28 cellular contexts compared by ENCODE assay signal in genomic region chr15:83709813-83710212, GRCh38. TPM values are rescaled to one million over a fixed set of nuclear protein-coding genes. Genes with fewer than 3 reads are reported as not detected.
"Had no signal": no experiment of that assay in that cellular context is flagged by ENCODE, and none has a peak within 500 bp of the region (broad histone marks: within the 10 kb centered on the region; RNA-seq: fewer than 3 reads in every experiment).

No MANE protein-coding gene starts in this region.

- H3K9me3 ChIP-seq: left lung, lower lobe of right lung, neutrophil, ovary, right atrium auricular region, stomach, testis, thyroid gland, transverse colon, upper lobe of left lung, vagina had no signal

- DNase-seq: hypothalamus; immature natural killer cell; kidney; left colon; left lung; lower lobe of right lung; mesenchymal stem cell; naive thymus-derived CD8-positive, alpha-beta T cell; nephron progenitor cell; occipital lobe; ovary; small intestine; stimulated activated CD4-positive, alpha-beta T cell treated with anti-CD3 and anti-CD28 coated beads, Interleukin-1b, Interleukin-23, amount 100 ng/mL, for 48 hours; stimulated activated CD4-positive, alpha-beta T cell treated with anti-CD3 and anti-CD28 coated beads, Interleukin-4, amount 100 ng/mL, for 1 hour; stimulated activated naive B cell treated with anti-CD40 and anti-IgM and Interleukin-4, amounts not matched to agents 10 μg/mL and 1 μg/mL and 100 μg/mL, for 72 hours; stimulated activated naive CD8-positive, alpha-beta T cell treated with anti-CD3 and anti-CD28 coated beads, Interleukin-15, Interleukin-2, amounts not matched to agents 100 U/mL and 50 U/mL, for 24 hours; stomach; testis; thyroid gland; transverse colon; upper lobe of left lung had no signal

- ATAC-seq: left colon; left lung; lower lobe of right lung; naive thymus-derived CD8-positive, alpha-beta T cell; sciatic nerve; stimulated activated naive B cell treated with anti-CD40 and anti-IgM and Interleukin-4, amounts not matched to agents 10 μg/mL and 1 μg/mL and 100 μg/mL, for 72 hours; stimulated activated naive CD8-positive, alpha-beta T cell treated with anti-CD3 and anti-CD28 coated beads, Interleukin-15, Interleukin-2, amounts not matched to agents 100 U/mL and 50 U/mL, for 24 hours had no signal

- H3K4me1 ChIP-seq: left lung, lower lobe of right lung, neural progenitor cell, right atrium auricular region, stomach, testis, thyroid gland, transverse colon, upper lobe of left lung had no signal

- H3K36me3 ChIP-seq: left lung, lower lobe of right lung, neural progenitor cell, neutrophil, ovary, thyroid gland, transverse colon, upper lobe of left lung, vagina had no signal

- H3K9ac ChIP-seq: neural progenitor cell had no signal

- H3K4me2 ChIP-seq: neural progenitor cell had no signal

- H2AFZ ChIP-seq: neural progenitor cell had no signal

- FAIRE-seq: islet of Langerhans, kidney, small intestine had no signal

- H3K4me3 ChIP-seq: left lung, lower lobe of right lung, neural progenitor cell, ovary, right atrium auricular region, stomach, testis, thyroid gland, transverse colon, upper lobe of left lung, vagina had no signal

- H3K27ac ChIP-seq: left lung, lower lobe of right lung, neural progenitor cell, neutrophil, ovary, right atrium auricular region, stomach, testis, thyroid gland, transverse colon, upper lobe of left lung, vagina had no signal

- H3K27me3 ChIP-seq: left lung, neural progenitor cell, neutrophil, ovary, right atrium auricular region, stomach, testis, thyroid gland, transverse colon, upper lobe of left lung, vagina had no signal

RNA-seq across cellular contexts. Expression of gene ADAMTSL3, which starts 55.9 kb away (rescaled TPM):
- total RNA-seq: naive thymus-derived CD8-positive, alpha-beta T cell; pulmonary artery endothelial cell had no signal
- polyA plus RNA-seq: immature natural killer cell; naive thymus-derived CD8-positive, alpha-beta T cell had no signal
